Comparison of ENCODE assay signal across 13 cellular contexts in the genomic region with DNA sequence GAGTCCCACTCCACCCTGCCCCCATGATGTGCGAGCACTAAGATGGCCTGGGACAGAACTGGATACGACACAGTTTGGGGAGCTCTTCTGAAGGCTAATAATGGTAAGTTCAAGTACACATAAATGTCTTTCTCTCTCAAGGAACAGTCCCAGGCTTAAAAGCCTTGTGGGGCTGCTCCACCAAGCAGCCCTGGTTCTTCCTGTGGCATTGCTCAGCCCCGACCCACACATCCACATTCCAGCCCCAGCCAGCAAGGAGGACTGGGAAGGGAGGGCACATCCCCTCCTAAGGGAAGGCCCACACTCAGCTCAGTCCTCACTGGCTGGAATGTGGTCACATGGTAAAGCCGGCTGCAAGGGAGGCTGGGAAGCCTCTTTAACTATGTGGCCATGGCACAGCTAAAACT. TPM values are rescaled to one million over a fixed set of nuclear protein-coding genes. Genes with fewer than 3 reads are reported as not detected.
DNase-seq lines count a peak whose midpoint lies in the region; ATAC-seq, FAIRE-seq and TF ChIP-seq lines count a peak whose summit lies in the region.
"Had no signal": no experiment of that assay in that cellular context is flagged by ENCODE, and none has a peak within 500 bp of the region (broad histone marks: within the 10 kb centered on the region; RNA-seq: fewer than 3 reads in every experiment).

No MANE protein-coding gene starts in this region.

- ATAC-seq in A549 = peak; percentile 10 to 40; a peak in 5 of 6 replicates
- no peak for ATAC-seq in GM18517 (IDR thresholded peaks at IDR 0.05; ENCODE audit: unreplicated experiment)
- no peak for ATAC-seq in HG02610 (IDR thresholded peaks at IDR 0.05; ENCODE audit: unreplicated experiment)
- ATAC-seq in GM21825 (IDR thresholded peaks at IDR 0.05; ENCODE audit: unreplicated experiment) = no peak

- no peaks in the 10 kb centered on the region for H3K9me3 ChIP-seq in A549
- H3K9me3 ChIP-seq: left lung, tibial nerve had no signal

- peak overlapping the region; percentile 88 for H3K4me2 ChIP-seq in A549

- H3K9me3 Mint-ChIP-seq in activated CD4-positive, alpha-beta memory T cell treated with anti-CD3 and anti-CD28 coated beads for 36 hours = peaks cover 2% of the 10 kb centered on the region

- no peak for FAIRE-seq in A549 (lab: Jason Lieb, UNC)
- FAIRE-seq: colon had no signal

- CTCF ChIA-PET in A549 (lab: Yijun Ruan, JAX) = interaction anchor here (0.9 to 2.7 kb wide), 7 partner anchors 15 to 494 kb away, joined by 3 to 12 read pairs (median 5); a partner anchor contains a TSS
- CTCF ChIA-PET in activated CD4-positive, alpha-beta memory T cell treated with anti-CD3 and anti-CD28 coated beads for 36 hours (lab: Charles Lee) = interaction anchor here (0.6 to 1.9 kb wide), 9 partner anchors 8 to 436 kb away, joined by 3 to 8 read pairs (median 4); a partner anchor contains a TSS

- no peak for TF ChIP-seq EP300 in A549 (IDR thresholded peaks at IDR 0.05)

- no peak for TF ChIP-seq RAD21 in A549 (conservative IDR thresholded peaks at IDR 0.05 in 1 of 2, IDR thresholded peaks at IDR 0.05 in 1 of 2)

- DNase-seq in A549 (ENCODE audit: low read depth in 1 of 2, low spot score in 1 of 2) = peak; percentile 41 to 66
- DNase-seq in HCEC 1CT = peak; percentile 73
- DNase-seq in activated CD4-positive, alpha-beta memory T cell treated with anti-CD3 and anti-CD28 coated beads for 36 hours = no peak
- DNase-seq in iPS-NIHi11 (ENCODE audit: low spot score) = peak; percentile 42
- no peak for DNase-seq in CD1c-positive myeloid dendritic cell (ENCODE audit: extremely low spot score)
- DNase-seq: DMS79, NCI-H446 treated with DMSO at 0.1 percent for 48 hours had no signal

- no peaks in the 10 kb centered on the region for H3K36me3 Mint-ChIP-seq in activated CD4-positive, alpha-beta memory T cell treated with anti-CD3 and anti-CD28 coated beads for 36 hours

- no peak overlapping the region for H3K4me3 Mint-ChIP-seq in activated CD4-positive, alpha-beta memory T cell treated with anti-CD3 and anti-CD28 coated beads for 36 hours

- H3K27me3 Mint-ChIP-seq in activated CD4-positive, alpha-beta memory T cell treated with anti-CD3 and anti-CD28 coated beads for 36 hours = peaks cover under 1% of the 10 kb centered on the region

- H3K4me3 ChIP-seq in A549 = no peak overlapping the region
- H3K4me3 ChIP-seq: left lung, tibial nerve had no signal

- TF ChIP-seq CTCF in A549 (IDR thresholded peaks at IDR 0.05) = no peak

- WGBS in A549 (ENCODE audit: missing lambda C conversion rate) = 76% methylated on average over 4 of the region's 4 CpGs

- H3K27ac ChIP-seq in A549 = peak overlapping the region; percentile 89 to 99

- peaks cover 36% of the 10 kb centered on the region for H3K4me1 ChIP-seq in A549

- POLR2A ChIA-PET in A549 (lab: Yijun Ruan, JAX) = interaction anchor here (0.6 to 1.5 kb wide), 2 partner anchors 35 to 399 kb away, joined by 5 to 7 read pairs; a partner anchor contains a TSS
- POLR2A ChIA-PET in activated CD4-positive, alpha-beta memory T cell treated with anti-CD3 and anti-CD28 coated beads for 36 hours (lab: Charles Lee) = interaction anchor here (0.8 to 1.1 kb wide), 2 partner anchors 10 to 18 kb away, joined by 3 to 7 read pairs; a partner anchor contains a TSS

- no peak for TF ChIP-seq POLR2A in A549 (IDR thresholded peaks at IDR 0.05; ENCODE audit: low read length)

- peak overlapping the region; percentile 19 for H3K27ac Mint-ChIP-seq in activated CD4-positive, alpha-beta memory T cell treated with anti-CD3 and anti-CD28 coated beads for 36 hours

- H3K4me1 Mint-ChIP-seq in activated CD4-positive, alpha-beta memory T cell treated with anti-CD3 and anti-CD28 coated beads for 36 hours (ENCODE audit: low read depth) = peaks cover 32% of the 10 kb centered on the region

- intact Hi-C loops in activated CD4-positive, alpha-beta memory T cell treated with anti-CD3 and anti-CD28 coated beads for 36 hours (cut with micrococcal nuclease) = no loop called here

TF ChIP-seq in A549, 52 proteins besides CTCF, POLR2A, EP300 and RAD21:
- no peak for TF ChIP-seq CHD4 (IDR thresholded peaks at IDR 0.05; ENCODE audit: borderline replicate concordance)
- TF ChIP-seq, protein P1, sequence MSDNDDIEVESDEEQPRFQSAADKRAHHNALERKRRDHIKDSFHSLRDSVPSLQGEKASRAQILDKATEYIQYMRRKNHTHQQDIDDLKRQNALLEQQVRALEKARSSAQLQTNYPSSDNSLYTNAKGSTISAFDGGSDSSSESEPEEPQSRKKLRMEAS (IDR thresholded peaks at IDR 0.05) = no peak
- TF ChIP-seq ZC3H11A (IDR thresholded peaks at IDR 0.05) = no peak
- TF ChIP-seq, protein P2, sequence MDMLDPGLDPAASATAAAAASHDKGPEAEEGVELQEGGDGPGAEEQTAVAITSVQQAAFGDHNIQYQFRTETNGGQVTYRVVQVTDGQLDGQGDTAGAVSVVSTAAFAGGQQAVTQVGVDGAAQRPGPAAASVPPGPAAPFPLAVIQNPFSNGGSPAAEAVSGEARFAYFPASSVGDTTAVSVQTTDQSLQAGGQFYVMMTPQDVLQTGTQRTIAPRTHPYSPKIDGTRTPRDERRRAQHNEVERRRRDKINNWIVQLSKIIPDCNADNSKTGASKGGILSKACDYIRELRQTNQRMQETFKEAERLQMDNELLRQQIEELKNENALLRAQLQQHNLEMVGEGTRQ (IDR thresholded peaks at IDR 0.05) = 0 out of 2 replicates have a peak, but pooled peaks have one; percentile 11
- no peak for TF ChIP-seq GATA3 (IDR thresholded peaks at IDR 0.05; ENCODE audit: borderline replicate concordance)
- TF ChIP-seq MAFK (IDR thresholded peaks at IDR 0.05; ENCODE audit: partially characterized antibody) = no peak

RNA-seq across cellular contexts. Expression of a gene that starts 13.3 kb away (rescaled TPM):
- polyA plus RNA-seq in A549 (2011; rRNA removed) = 9.5 and 12.1 TPM in 2 replicates
- polyA plus RNA-seq in A549 (2012; cell fraction: cytosol; rRNA removed) = 12.3 and 14.1 TPM in 2 replicates
- polyA plus RNA-seq in A549 (2012; cell fraction: nucleus; rRNA removed) = 7.0 and 10.8 TPM in 2 replicates
- polyA plus RNA-seq in A549 (2017; fragmentation: RNase III; extraction: RNeasy Plus Mini Kit Qiagen cat#74134 plus additional on column Dnase treatment) = 6.9 to 9.2 TPM (median 8.5 TPM) in 3 replicates
- polyA minus RNA-seq in A549 (2011; rRNA and poly(A)+ RNA removed) = 2.7 and 4.3 TPM in 2 replicates
- not detected for total RNA-seq in activated CD4-positive, alpha-beta memory T cell treated with anti-CD3 and anti-CD28 coated beads for 36 hours
- total RNA-seq: tibial nerve had no signal

RNA-seq across cellular contexts. Expression of a gene that starts 17.9 kb away (rescaled TPM):
- polyA plus RNA-seq in A549 (2011; rRNA removed) (2.5 and 2.7 TPM in 2 replicates), A549 (2017; fragmentation: RNase III; extraction: RNeasy Plus Mini Kit Qiagen cat#74134 plus additional on column Dnase treatment) (1.3 to 1.9 TPM (median 1.8 TPM) in 3 replicates)
- polyA plus RNA-seq in A549 (2012; cell fraction: cytosol; rRNA removed) = 0.28 and 0.29 TPM in 2 replicates
- polyA plus RNA-seq in A549 (2012; cell fraction: nucleus; rRNA removed) = 0.31 and 0.38 TPM in 2 replicates
- 4.2 and 5.2 TPM in 2 replicates for polyA minus RNA-seq in A549 (2011; rRNA and poly(A)+ RNA removed)
- 10 to 100 TPM; 26.7 to 27.7 TPM for total RNA-seq in activated CD4-positive, alpha-beta memory T cell treated with anti-CD3 and anti-CD28 coated beads for 36 hours

Comparison
In these comparisons a context has a peak if more than half of its experiments do, and no peak if none do; other contexts are left out.
1. ATAC-seq: peak in A549 (2 of 2); none in GM18517 (single experiment), HG02610 (single experiment) and GM21825 (single experiment).
2. DNase-seq: peak in A549 (2 of 2), HCEC 1CT (single experiment) and iPS-NIHi11 (single experiment); none in activated CD4-positive, alpha-beta memory T cell treated with anti-CD3 and anti-CD28 coated beads for 36 hours (single experiment) and CD1c-positive myeloid dendritic cell (single experiment).